Comparison of ENCODE assay signal across 8 cellular contexts in genomic region chr3:11642455-11643162, GRCh38. TPM values are rescaled to one million over a fixed set of nuclear protein-coding genes. Genes with fewer than 3 reads are reported as not detected.
DNase-seq lines count a peak whose midpoint lies in the region; ATAC-seq and TF ChIP-seq lines count a peak whose summit lies in the region.

No MANE protein-coding gene starts in this region.

- H3K36me3 Mint-ChIP-seq in activated CD4-positive, alpha-beta T cell treated with anti-CD3 and anti-CD28 coated beads, Interleukin-2, amount 10 ng/mL, durations not matched to agents 24 days and 14 days (ENCODE audit: low read depth): peaks cover 21% of the 10 kb centered on the region

- ATAC-seq in GM18505 (IDR thresholded peaks at IDR 0.05; ENCODE audit: unreplicated experiment) (peak; percentile 60), HG02938 (IDR thresholded peaks at IDR 0.05; ENCODE audit: unreplicated experiment) (peak; percentile 59)

- H3K4me3 ChIP-seq in lower leg skin (ENCODE audit: low read depth, poor library complexity, severe bottlenecking): peak overlapping the region; percentile 56

- TF ChIP-seq CTCF in 22Rv1 (IDR thresholded peaks at IDR 0.05) (no peak), lower leg skin (IDR thresholded peaks at IDR 0.05) (no peak)

- H3K9me3 Mint-ChIP-seq in activated CD4-positive, alpha-beta T cell treated with anti-CD3 and anti-CD28 coated beads, Interleukin-2, amount 10 ng/mL, durations not matched to agents 24 days and 14 days: no peaks in the 10 kb centered on the region

- intact Hi-C loops in activated CD4-positive, alpha-beta T cell treated with anti-CD3 and anti-CD28 coated beads, Interleukin-2, amount 10 ng/mL, durations not matched to agents 24 days and 14 days (cut with micrococcal nuclease): loop anchor here (1.0 to 10.0 kb wide), 5 partner anchors 16 to 405 kb away; no protein-coding TSS in a partner anchor
- intact Hi-C loops in lower leg skin (cut with DNase I; ENCODE audit: low total_unique reads): no loop called here

- H3K4me3 Mint-ChIP-seq in activated CD4-positive, alpha-beta T cell treated with anti-CD3 and anti-CD28 coated beads, Interleukin-2, amount 10 ng/mL, durations not matched to agents 24 days and 14 days: peak overlapping the region; percentile 99

- TF ChIP-seq POLR2A in GM18505 (IDR thresholded peaks at IDR 0.05; ENCODE audit: borderline replicate concordance, extremely low read depth, insufficient read depth, insufficient read length) (peak; percentile 73), lower leg skin (IDR thresholded peaks at IDR 0.05) (peak in 1 of 2 donors; percentile 18)

- DNase-seq in NCI-H226: peak; percentile 72
- peak; percentile 91 for DNase-seq in activated CD4-positive, alpha-beta T cell treated with anti-CD3 and anti-CD28 coated beads, Interleukin-2, amount 10 ng/mL, durations not matched to agents 24 days and 14 days
- DNase-seq in dermis microvascular lymphatic vessel endothelial cell (ENCODE audit: low read depth in 2 of 2): peak; percentile 81 to 89
- DNase-seq in lower leg skin (ENCODE audit: low spot score in 2 of 2): peak; percentile 63 to 93
- DNase-seq in stimulated activated CD4-positive, alpha-beta T cell treated with anti-CD3 and anti-CD28 coated beads, TNF-alpha, amount 100 ng/mL, for 1 hour (ENCODE audit: low read depth in 3 of 3, low spot score in 1 of 3): peak; percentile 17 to 38 (median 18)

- H3K27ac ChIP-seq in 22Rv1: peak overlapping the region; percentile 89

- peaks cover 4% of the 10 kb centered on the region for H3K27me3 Mint-ChIP-seq in activated CD4-positive, alpha-beta T cell treated with anti-CD3 and anti-CD28 coated beads, Interleukin-2, amount 10 ng/mL, durations not matched to agents 24 days and 14 days

- peak overlapping the region; percentile 97 for H3K27ac Mint-ChIP-seq in activated CD4-positive, alpha-beta T cell treated with anti-CD3 and anti-CD28 coated beads, Interleukin-2, amount 10 ng/mL, durations not matched to agents 24 days and 14 days

- peaks cover 48% of the 10 kb centered on the region for H3K4me1 Mint-ChIP-seq in activated CD4-positive, alpha-beta T cell treated with anti-CD3 and anti-CD28 coated beads, Interleukin-2, amount 10 ng/mL, durations not matched to agents 24 days and 14 days

- WGBS in lower leg skin, 2 donors: 0% methylated on average over 35 to 41 of the region's 41 CpGs

RNA-seq across cellular contexts. Expression of gene VGLL4, which starts 1.1 kb away (rescaled TPM):
- total RNA-seq in activated CD4-positive, alpha-beta T cell treated with anti-CD3 and anti-CD28 coated beads, Interleukin-2, amount 10 ng/mL, durations not matched to agents 24 days and 14 days: 43.4 and 44.0 TPM in 2 replicates
- total RNA-seq in dermis microvascular lymphatic vessel endothelial cell: 52.1 and 75.1 TPM in 2 replicates
- 100 to 1,000 TPM in 1 of 4 donors, 10 to 100 TPM in 3; 59.5 to 117 (median 80.9) TPM for total RNA-seq in lower leg skin

Comparison
In these comparisons a context has a peak if more than half of its experiments do, and no peak if none do; other contexts are left out.
1. Peak in every context shown above with its lines: DNase-seq, ATAC-seq, H3K4me3 ChIP-seq and H3K27ac ChIP-seq.
2. DNase-seq: peak in every context shown above with its lines; median percentile 91 in activated CD4-positive, alpha-beta T cell treated with anti-CD3 and anti-CD28 coated beads, Interleukin-2, amount 10 ng/mL, durations not matched to agents 24 days and 14 days; 85 in dermis microvascular lymphatic vessel endothelial cell; 78 in lower leg skin; 72 in NCI-H226; 18 in stimulated activated CD4-positive, alpha-beta T cell treated with anti-CD3 and anti-CD28 coated beads, TNF-alpha, amount 100 ng/mL, for 1 hour.